In genomic region chr22:32789797-32790620, GRCh38 we compare ENCODE assay signal across 26 cellular contexts. TPM values are rescaled to one million over a fixed set of nuclear protein-coding genes. Genes with fewer than 3 reads are reported as not detected.
A peak's percentile ranks its signal among the peaks of the same experiment; 100 is the strongest.
DNase-seq lines count a peak whose midpoint lies in the region; ATAC-seq, FAIRE-seq and TF ChIP-seq lines count a peak whose summit lies in the region.
"Had no signal": no experiment of that assay in that cellular context is flagged by ENCODE, and none has a peak within 500 bp of the region (broad histone marks: within the 10 kb centered on the region; RNA-seq: fewer than 3 reads in every experiment).

No MANE protein-coding gene starts in this region.

- BruUV-seq in K562 (replicated peaks; lab: Mats Ljungman, UMichigan), result no TSS peak

- H3K27me3 ChIP-seq in GM23248 (replicated peaks; ENCODE audit: insufficient read depth), result no peaks in the 10 kb centered on the region
- H3K27me3 ChIP-seq in K562 (ENCODE audit: control insufficient read depth in 2 of 2, insufficient read depth in 2 of 2, low read length in 2 of 2), result peaks cover 0 to 6% of the 10 kb centered on the region in 2 experiments; a peak in 2 of 5 replicates
- no peaks in the 10 kb centered on the region for H3K27me3 ChIP-seq in lower lobe of right lung (ENCODE audit: low read depth)
- H3K27me3 ChIP-seq in subcutaneous abdominal adipose tissue (ENCODE audit: control insufficient read depth in 5 of 5, insufficient read depth in 4 of 5, low read length in 5 of 5), result no peaks in the 10 kb centered on the region
- H3K27me3 ChIP-seq: BE2C, ovary, suprapubic skin had no signal

- no peaks in the 10 kb centered on the region for H3K79me2 ChIP-seq in GM23248 (ENCODE audit: insufficient read depth)
- no peaks in the 10 kb centered on the region for H3K79me2 ChIP-seq in K562 (ENCODE audit: control insufficient read depth, insufficient read depth, low read length)

- no peak for TF ChIP-seq EP300 in K562 (IDR thresholded peaks at IDR 0.05; ENCODE audit: low read length)

- peak overlapping the region; percentile 48 for H3K4me2 ChIP-seq in GM23248 (ENCODE audit: unreplicated experiment)
- no peak overlapping the region for H3K4me2 ChIP-seq in K562 (ENCODE audit: insufficient read depth, low read length)

- H3K27ac ChIP-seq in GM23248 (peak overlapping the region; percentile 87), K562 (ENCODE audit: extremely low read depth, low read depth, low read length) (no peak overlapping the region), lower lobe of right lung (peak overlapping the region; percentile 42), subcutaneous abdominal adipose tissue (ENCODE audit: low read depth, low read length) (peak overlapping the region; percentile 56)
- H3K27ac ChIP-seq: ovary, suprapubic skin had no signal

- H3K4me3 ChIP-seq in GM23248 (no peak overlapping the region), K562 (no peak overlapping the region), lower lobe of right lung (no peak overlapping the region), subcutaneous abdominal adipose tissue (ENCODE audit: low read depth in 1 of 5, low read length in 5 of 5) (no peak overlapping the region), foreskin fibroblast (ENCODE audit: low read depth in 1 of 2, low read length in 2 of 2) (no peak overlapping the region)
- H3K4me3 ChIP-seq: mucosa of descending colon, ovary, suprapubic skin had no signal

- CTCF ChIA-PET in K562 (lab: Yijun Ruan, JAX; ENCODE audit: low intra/inter-chr PET ratio), result no interaction called here

- ATAC-seq in K562 (no peak), lower lobe of right lung (peak in 1 of 2 donors; percentile 77), GM21423 (IDR thresholded peaks at IDR 0.05; ENCODE audit: unreplicated experiment) (no peak)
- ATAC-seq: activated CD8-positive, alpha-beta T cell treated with anti-CD3 and anti-CD28 coated beads for 36 hours; activated T-helper 17 cell treated with anti-CD3 and anti-CD28 coated beads, Interleukin-2, amount 50 U/mL, for 72 hours; stimulated activated memory B cell treated with anti-CD40 and anti-IgM and Interleukin-4, amounts not matched to agents 10 μg/mL and 1 μg/mL and 100 μg/mL, for 72 hours had no signal

- TF ChIP-seq CTCF in K562 (IDR thresholded peaks at IDR 0.05 in 2 of 3, conservative IDR thresholded peaks at IDR 0.05 in 1 of 3; ENCODE audit: insufficient read depth in 2 of 3, low read depth in 1 of 3, low read length in 3 of 3) (no peak), lower lobe of right lung (IDR thresholded peaks at IDR 0.05) (no peak), foreskin fibroblast (IDR thresholded peaks at IDR 0.05; ENCODE audit: low read depth, low read length) (no peak)

- H3K9me2 ChIP-seq in GM23248 (ENCODE audit: insufficient read depth), result no peaks in the 10 kb centered on the region
- H3K9me2 ChIP-seq: SK-N-SH had no signal

- H3K9me3 ChIP-seq in GM23248 (ENCODE audit: low read depth) (no peaks in the 10 kb centered on the region), K562 (replicated peaks; ENCODE audit: control insufficient read depth, insufficient read depth, low read depth, low read length) (no peaks in the 10 kb centered on the region), lower lobe of right lung (no peaks in the 10 kb centered on the region), subcutaneous abdominal adipose tissue (ENCODE audit: control insufficient read depth in 5 of 5, low read length in 5 of 5) (no peaks in the 10 kb centered on the region)
- H3K9me3 ChIP-seq: BE2C, mucosa of descending colon, ovary, SK-N-SH, suprapubic skin had no signal

- H3K4me1 ChIP-seq in GM23248 (ENCODE audit: insufficient read depth) (peaks cover 21% of the 10 kb centered on the region), K562 (replicated peaks in 1 of 2; ENCODE audit: control insufficient read depth in 2 of 2, insufficient read depth in 2 of 2, low read length in 2 of 2) (no peaks in the 10 kb centered on the region), lower lobe of right lung (peaks cover 11% of the 10 kb centered on the region), subcutaneous abdominal adipose tissue (ENCODE audit: control insufficient read depth in 5 of 5, insufficient read depth in 5 of 5, low read length in 5 of 5) (peaks cover 2 to 42% (median 11%) of the 10 kb centered on the region in 5 donors)
- H3K4me1 ChIP-seq: BE2C, suprapubic skin had no signal

- no peak for TF ChIP-seq POLR2A in K562 (conservative IDR thresholded peaks at IDR 0.05)

- DNase-seq in GM23248 (peak; percentile 19), K562 (ENCODE audit: extremely low read depth in 1 of 4, low spot score in 3 of 4) (no peak), lower lobe of right lung (no peak), dermis blood vessel endothelial cell (no peak), Ammon's horn (ENCODE audit: low spot score) (no peak), foreskin fibroblast (no peak)
- DNase-seq: activated CD4-positive, alpha-beta T cell treated with anti-CD3 and anti-CD28 coated beads for 1 hour; activated CD8-positive, alpha-beta T cell treated with anti-CD3 and anti-CD28 coated beads for 36 hours; BE2C; CD8-positive, alpha-beta memory T cell; GF-D8; glutamatergic neuron; mucosa of descending colon; NCI-H1436; NCI-H748 treated with DMSO at 0.1 percent for 48 hours; nephron progenitor cell; ovary; SK-N-SH; stimulated activated CD4-positive, alpha-beta T cell treated with anti-CD3 and anti-CD28 coated beads, Interleukin-2, amount 100 ng/mL, for 48 hours had no signal

- H2AFZ ChIP-seq in GM23248 (peak overlapping the region; percentile 74), K562 (ENCODE audit: low read depth, low read length) (no peak overlapping the region)

- peaks cover 21% of the 10 kb centered on the region for H3F3A ChIP-seq in GM23248 (ENCODE audit: insufficient read depth)

- in situ Hi-C loops in GM23248 (cut with MboI) (no loop called here), K562 (cut with MboI) (no loop called here)

- H3K9ac ChIP-seq in GM23248 (no peak overlapping the region), K562 (ENCODE audit: insufficient read depth in 1 of 2, low read depth in 2 of 2, low read length in 2 of 2) (no peak overlapping the region), subcutaneous abdominal adipose tissue (ENCODE audit: low read length in 5 of 5) (no peak overlapping the region)
- H3K9ac ChIP-seq: SK-N-SH had no signal

- FAIRE-seq in K562 (lab: Jason Lieb, UNC), result no peak
- FAIRE-seq: endothelial cell of umbilical vein, islet of Langerhans had no signal

- H4K20me1 ChIP-seq in GM23248 (ENCODE audit: insufficient read depth), result no peaks in the 10 kb centered on the region
- H4K20me1 ChIP-seq in K562 (replicated peaks; ENCODE audit: control insufficient read depth, insufficient read depth, low read length), result no peaks in the 10 kb centered on the region

- H3K36me3 ChIP-seq in GM23248 (ENCODE audit: low read depth) (no peaks in the 10 kb centered on the region), K562 (ENCODE audit: control insufficient read depth, insufficient read depth, low read length) (no peaks in the 10 kb centered on the region), lower lobe of right lung (no peaks in the 10 kb centered on the region), subcutaneous abdominal adipose tissue (ENCODE audit: control insufficient read depth in 5 of 5, insufficient read depth in 5 of 5, low read length in 5 of 5) (no peaks in the 10 kb centered on the region)
- H3K36me3 ChIP-seq: BE2C, ovary, suprapubic skin had no signal

- no peak for TF ChIP-seq RAD21 in K562 (CRISPR knock-in tag; conservative IDR thresholded peaks at IDR 0.05 in 1 of 2, IDR thresholded peaks at IDR 0.05 in 1 of 2)

- no peaks in the 10 kb centered on the region for H3K9me1 ChIP-seq in K562 (ENCODE audit: control insufficient read depth, insufficient read depth, low read length)

- intact Hi-C loops in K562 (cut with micrococcal nuclease), result no loop called here
- intact Hi-C loops in lower lobe of right lung (cut with DNase I), result loop anchor here (10.0 kb wide), 2 partner anchors 125 to 265 kb away; no protein-coding TSS in a partner anchor

- 88 to 89% methylated on average over 9 of the region's 9 CpGs for WGBS in GM23248 (ENCODE audit: low coverage in 1 of 2, low lambda C conversion rate in 2 of 2, missing lambda C conversion rate in 2 of 2), 2 experiments
- 9% methylated on average over 9 of the region's 9 CpGs for WGBS in K562 (ENCODE audit: insufficient coverage, low coverage, missing lambda C conversion rate)

- POLR2A ChIA-PET in K562 (lab: Yijun Ruan, JAX), result no interaction called here

TF ChIP-seq in K562, 482 proteins besides CTCF, POLR2A, EP300 and RAD21 (continues in another document):
- TF ChIP-seq ELF4 (CRISPR knock-in tag; IDR thresholded peaks at IDR 0.05), result no peak

RNA-seq across cellular contexts. Expression of gene TIMP3, which starts 11.5 kb away (rescaled TPM):
- total RNA-seq in GM23248 (2014; rRNA removed; shearing (Covaris generic)), result 1,244 and 1,254 TPM in 2 replicates
- polyA plus RNA-seq in GM23248 (2016; fragmentation: Nextera tagmentation; extraction: Ambion mirVana) (1,465 and 1,490 TPM in 2 replicates), K562 (2011; rRNA removed) (0.20 and 0.24 TPM in 2 replicates), K562 (2014; fragmentation: Illumina TruSeq; extraction: Trizol) (0.25 and 0.28 TPM in 2 replicates), K562 (2014; fragmentation: Nextera tagmentation; extraction: Ambion mirVana) (under 1 TPM; 0.10 to 0.20 TPM), K562 (2014; rRNA removed) (0.07 and 0.20 TPM in 2 replicates)
- total RNA-seq in K562 (2011; cell fraction: chromatin; rRNA removed; ENCODE audit: low replicate concordance), result 0.21 and 0.25 TPM in 2 replicates
- total RNA-seq in K562 (2011; cell fraction: nucleolus; rRNA removed), result 0.13 and 0.50 TPM in 2 replicates
- 0.29 and 0.84 TPM in 2 replicates for total RNA-seq in K562 (2011; cell fraction: nucleoplasm; rRNA removed)
- total RNA-seq in K562 (2014; rRNA removed) (0.14 and 0.16 TPM in 2 replicates), K562 (2014; rRNA removed; fragmentation: Illumina TruSeq; extraction: Trizol) (0.18 and 0.19 TPM in 2 replicates), K562 (2015; rRNA removed; fragmentation: Illumina TruSeq; extraction: Trizol) (0.07 and 0.15 TPM in 2 replicates), K562 (2021) (0.73 and 0.89 TPM in 2 replicates), lower lobe of right lung (390 TPM), dermis blood vessel endothelial cell (197 and 203 TPM in 2 replicates)
- polyA plus RNA-seq in K562 (2011; cell fraction: cytosol; rRNA removed), result 0.12 and 0.22 TPM in 2 replicates
- 0.09 and 0.10 TPM in 2 replicates for polyA plus RNA-seq in K562 (2011; cell fraction: nucleus; rRNA removed)
- 0.74 and 1.3 TPM in 2 replicates for polyA plus RNA-seq in K562 (2012)
- polyA minus RNA-seq in K562 (2011; rRNA and poly(A)+ RNA removed), result 0.28 and 0.30 TPM in 2 replicates
- polyA minus RNA-seq in K562 (2011; cell fraction: cytosol; rRNA and poly(A)+ RNA removed), result 0.19 and 0.36 TPM in 2 replicates
- 0.11 and 0.13 TPM in 2 replicates for polyA minus RNA-seq in K562 (2011; cell fraction: nucleus; rRNA and poly(A)+ RNA removed)
- total RNA-seq: activated T-helper 17 cell treated with anti-CD3 and anti-CD28 coated beads, Interleukin-2, amount 50 U/mL, for 72 hours had no signal
- polyA plus RNA-seq: CD8-positive, alpha-beta memory T cell had no signal

Comparison
In these comparisons a context has a peak if more than half of its experiments do, and no peak if none do; other contexts are left out.
1. RNA of gene TIMP3, which starts 11.5 kb away (total RNA-seq): 1,244 to 1,254 TPM in GM23248, 390 TPM in lower lobe of right lung (single experiment) and 197 to 203 TPM in dermis blood vessel endothelial cell; 0.07 to 0.89 TPM in K562; every median in the first group is over 100 times any median in the second.